In genomic region chr9:251398-251797, GRCh38 we compare ENCODE assay signal across 19 cellular contexts. TPM values are rescaled to one million over a fixed set of nuclear protein-coding genes. Genes with fewer than 3 reads are reported as not detected.
DNase-seq lines count a peak whose midpoint lies in the region; ATAC-seq, FAIRE-seq and TF ChIP-seq lines count a peak whose summit lies in the region.
"Had no signal": no experiment of that assay in that cellular context is flagged by ENCODE, and none has a peak within 500 bp of the region (broad histone marks: within the 10 kb centered on the region; RNA-seq: fewer than 3 reads in every experiment).

No MANE protein-coding gene starts in this region.

- H3K27ac ChIP-seq in K562 (ENCODE audit: extremely low read depth, low read depth, low read length) (peak overlapping the region; percentile 89), spleen (peak overlapping the region in 7 of 8 donors; percentile 68 to 78 (median 77))
- H3K27ac ChIP-seq: BLaER1 treated with 17β-estradiol and CSF1 and Interleukin-3, amounts not matched to agents 10 nM and 100 nM had no signal

- H3K27me3 ChIP-seq in K562 (ENCODE audit: control insufficient read depth in 2 of 2, insufficient read depth in 2 of 2, low read length in 2 of 2) (no peaks in the 10 kb centered on the region), spleen (replicated peaks in 1 of 7) (no peaks in the 10 kb centered on the region)
- H3K27me3 ChIP-seq: BLaER1 treated with 17β-estradiol and CSF1 and Interleukin-3, amounts not matched to agents 10 nM and 100 nM had no signal

- H3K79me2 ChIP-seq in K562 (ENCODE audit: control insufficient read depth, insufficient read depth, low read length), result peaks cover 5% of the 10 kb centered on the region; the same call in 2 of the 3 replicates

- H3K4me1 ChIP-seq in K562 (replicated peaks in 1 of 2; ENCODE audit: control insufficient read depth in 2 of 2, insufficient read depth in 2 of 2, low read length in 2 of 2) (peaks cover 18 to 56% of the 10 kb centered on the region in 2 experiments; a peak in 4 of 5 replicates), spleen (peaks cover 10 to 89% (median 45%) of the 10 kb centered on the region in 6 donors)

- ATAC-seq in K562 (peak; percentile 76), GM19455 (IDR thresholded peaks at IDR 0.05; ENCODE audit: unreplicated experiment) (no peak)
- ATAC-seq: HepG2 had no signal

- TF ChIP-seq CTCF in K562 (IDR thresholded peaks at IDR 0.05 in 2 of 3, conservative IDR thresholded peaks at IDR 0.05 in 1 of 3; ENCODE audit: insufficient read depth in 2 of 3, low read depth in 1 of 3, low read length in 3 of 3) (no peak), spleen (IDR thresholded peaks at IDR 0.05 in 8 of 11, conservative IDR thresholded peaks at IDR 0.05 in 3 of 11) (no peak)

- H3K9me3 ChIP-seq in K562 (replicated peaks; ENCODE audit: control insufficient read depth, insufficient read depth, low read depth, low read length), result no peaks in the 10 kb centered on the region
- H3K9me3 ChIP-seq in spleen, result no peaks in the 10 kb centered on the region

- H3K36me3 ChIP-seq in K562 (ENCODE audit: control insufficient read depth, insufficient read depth, low read length), result no peaks in the 10 kb centered on the region; the same call in 1 of the 3 replicates
- no peaks in the 10 kb centered on the region for H3K36me3 ChIP-seq in spleen

- H3K4me2 ChIP-seq in K562 (ENCODE audit: insufficient read depth, low read length), result peak overlapping the region; percentile 59

- H3K9ac ChIP-seq in K562 (ENCODE audit: insufficient read depth in 1 of 2, low read depth in 2 of 2, low read length in 2 of 2), result peak overlapping the region in 1 of 2 experiments; percentile 69; a peak in 2 of 4 replicates
- H3K9ac ChIP-seq: BLaER1 treated with 17β-estradiol and CSF1 and Interleukin-3, amounts not matched to agents 10 nM and 100 nM had no signal

- in situ Hi-C loops in K562 (cut with MboI), result no loop called here

- intact Hi-C loops in K562 (cut with micrococcal nuclease), result loop anchor here (1.0 to 5.0 kb wide), 2 partner anchors 21 to 34 kb away; no protein-coding TSS in a partner anchor
- intact Hi-C loops in spleen (cut with DNase I; ENCODE audit: low total_unique reads), result no loop called here

- CTCF ChIA-PET in K562 (lab: Yijun Ruan, JAX; ENCODE audit: low intra/inter-chr PET ratio), result no interaction called here

- no peak overlapping the region for H3K4me3 ChIP-seq in K562
- H3K4me3 ChIP-seq in spleen, result no peak overlapping the region
- H3K4me3 ChIP-seq: BLaER1 treated with 17β-estradiol and CSF1 and Interleukin-3, amounts not matched to agents 10 nM and 100 nM had no signal

- TF ChIP-seq RAD21 in K562 (CRISPR knock-in tag; conservative IDR thresholded peaks at IDR 0.05 in 1 of 2, IDR thresholded peaks at IDR 0.05 in 1 of 2), result peak in 1 of 2 experiments; percentile 25; a peak in 2 of 4 replicates

- POLR2A ChIA-PET in K562 (lab: Yijun Ruan, JAX), result interaction anchor here (0.6 to 2.0 kb wide), 6 partner anchors 8 to 36 kb away, joined by 3 to 9 read pairs (median 4); partner anchors contain the start of gene DOCK8

- H3K9me1 ChIP-seq in K562 (ENCODE audit: control insufficient read depth, insufficient read depth, low read length), result no peaks in the 10 kb centered on the region

- BruUV-seq in K562 (replicated peaks; lab: Mats Ljungman, UMichigan), result no TSS peak

- 0% methylated on average over 5 of the region's 5 CpGs for WGBS in K562 (ENCODE audit: insufficient coverage, low coverage, missing lambda C conversion rate)
- 83 to 95% (median 88%) methylated on average over 5 of the region's 5 CpGs for WGBS in spleen, 5 donors

- peak; percentile 97 for TF ChIP-seq EP300 in K562 (IDR thresholded peaks at IDR 0.05; ENCODE audit: low read length)

- TF ChIP-seq POLR2A in K562 (conservative IDR thresholded peaks at IDR 0.05), result no peak
- TF ChIP-seq POLR2A in spleen (IDR thresholded peaks at IDR 0.05), result no peak

- FAIRE-seq in K562 (lab: Jason Lieb, UNC), result peak; percentile 82
- FAIRE-seq: GM12892, GM19239, HepG2 had no signal

- DNase-seq in CMK (ENCODE audit: low read depth) (peak; percentile 85), OCI-M2 (lab: John Stamatoyannopoulos, UW; ENCODE audit: unreplicated experiment) (peak; percentile 38), K562 (ENCODE audit: extremely low read depth in 1 of 4, low spot score in 3 of 4) (peak; percentile 50 to 81 (median 74)), spleen (no peak), NOMO-1 (lab: John Stamatoyannopoulos, UW; ENCODE audit: unreplicated experiment in 2 of 2) (no peak), NCI-H187 (lab: John Stamatoyannopoulos, UW) (no peak)
- DNase-seq: ACHN; CD4-positive, CD25-positive, alpha-beta regulatory T cell; DND-41; GDM1; HCEC 1CT; HFFc6 had no signal

- H4K20me1 ChIP-seq in K562 (replicated peaks; ENCODE audit: control insufficient read depth, insufficient read depth, low read length), result no peaks in the 10 kb centered on the region

- peak overlapping the region; percentile 77 for H2AFZ ChIP-seq in K562 (ENCODE audit: low read depth, low read length)

TF ChIP-seq in K562, 482 proteins besides CTCF, POLR2A, EP300 and RAD21 (continues in another document):
- TF ChIP-seq ZBTB43 (CRISPR knock-in tag; IDR thresholded peaks at IDR 0.05), result no peak
- TF ChIP-seq ZKSCAN1 (IDR thresholded peaks at IDR 0.05; ENCODE audit: low read depth, low read length), result no peak
- no peak for TF ChIP-seq TBP (optimal IDR thresholded peaks at IDR 0.05; ENCODE audit: low read depth, low read length)
- TF ChIP-seq PHF21A (IDR thresholded peaks at IDR 0.05; ENCODE audit: borderline replicate concordance, low read depth), result no peak
- TF ChIP-seq ZBTB12 (CRISPR knock-in tag; IDR thresholded peaks at IDR 0.05), result no peak
- TF ChIP-seq MCM3 (IDR thresholded peaks at IDR 0.05), result no peak
- no peak for TF ChIP-seq ZBTB34 (CRISPR knock-in tag; IDR thresholded peaks at IDR 0.05)
- peak; percentile 97 for TF ChIP-seq DPF2 (IDR thresholded peaks at IDR 0.05)
- TF ChIP-seq TARDBP (IDR thresholded peaks at IDR 0.05), result no peak
- no peak for TF ChIP-seq RFX5 (IDR thresholded peaks at IDR 0.05; ENCODE audit: low read depth, low read length)
- TF ChIP-seq RBM14 (IDR thresholded peaks at IDR 0.05; ENCODE audit: borderline replicate concordance, insufficient read depth, low read depth, low read length), result no peak
- TF ChIP-seq SRSF9 (IDR thresholded peaks at IDR 0.05; ENCODE audit: borderline replicate concordance, low read depth, low read length), result no peak
- TF ChIP-seq ZNF324 (CRISPR knock-in tag; IDR thresholded peaks at IDR 0.05), result no peak
- no peak for TF ChIP-seq XRCC5 (IDR thresholded peaks at IDR 0.05; ENCODE audit: low read depth, low read length)
- TF ChIP-seq ZKSCAN3 (CRISPR knock-in tag; IDR thresholded peaks at IDR 0.05), result no peak

RNA-seq across cellular contexts. Expression of gene DOCK8, which starts 36.7 kb away (rescaled TPM):
- total RNA-seq in K562 (2011; cell fraction: chromatin; rRNA removed; ENCODE audit: low replicate concordance), result 66.2 and 95.4 TPM in 2 replicates
- total RNA-seq in K562 (2011; cell fraction: nucleolus; rRNA removed), result 34.0 and 43.2 TPM in 2 replicates
- total RNA-seq in K562 (2011; cell fraction: nucleoplasm; rRNA removed), result 56.7 and 77.1 TPM in 2 replicates
- total RNA-seq in K562 (2014; rRNA removed) (25.1 and 33.4 TPM in 2 replicates), K562 (2014; rRNA removed; fragmentation: Illumina TruSeq; extraction: Trizol) (27.3 and 28.7 TPM in 2 replicates), K562 (2015; rRNA removed; fragmentation: Illumina TruSeq; extraction: Trizol) (32.4 and 34.3 TPM in 2 replicates), K562 (2021) (49.4 and 53.8 TPM in 2 replicates), spleen (100 to 1,000 TPM; 153 to 275 (median 196) TPM)
- polyA plus RNA-seq in K562 (2011; rRNA removed) (15.3 and 34.5 TPM in 2 replicates), K562 (2014; fragmentation: Illumina TruSeq; extraction: Trizol) (30.9 and 32.8 TPM in 2 replicates), K562 (2014; fragmentation: Nextera tagmentation; extraction: Ambion mirVana) (10 to 100 TPM; 14.4 to 14.5 TPM), K562 (2014; rRNA removed) (19.6 and 23.4 TPM in 2 replicates), spleen (10 to 100 TPM; 34.3 to 40.1 (median 39.1) TPM)
- polyA plus RNA-seq in K562 (2011; cell fraction: cytosol; rRNA removed), result 11.0 and 29.6 TPM in 2 replicates
- 25.1 and 49.4 TPM in 2 replicates for polyA plus RNA-seq in K562 (2011; cell fraction: nucleus; rRNA removed)
- 26.9 and 57.9 TPM in 2 replicates for polyA plus RNA-seq in K562 (2012)
- 33.3 and 80.3 TPM in 2 replicates for polyA minus RNA-seq in K562 (2011; rRNA and poly(A)+ RNA removed)
- 19.0 and 43.3 TPM in 2 replicates for polyA minus RNA-seq in K562 (2011; cell fraction: cytosol; rRNA and poly(A)+ RNA removed)
- polyA minus RNA-seq in K562 (2011; cell fraction: nucleus; rRNA and poly(A)+ RNA removed), result 32.4 and 104 TPM in 2 replicates
- total RNA-seq: A172, HT1080 had no signal

Comparison
In these comparisons a context has a peak if more than half of its experiments do, and no peak if none do; other contexts are left out.
1. DNase-seq: peak in CMK (single experiment), OCI-M2 (single experiment) and K562 (4 of 4); none in spleen (single experiment), NOMO-1 (0 of 2) and NCI-H187 (0 of 2).